Comparison of ENCODE assay signal across 8 cellular contexts in genomic region chr17:27473748-27474609, GRCh38. TPM values are rescaled to one million over a fixed set of nuclear protein-coding genes. Genes with fewer than 3 reads are reported as not detected.
A peak's percentile ranks its signal among the peaks of the same experiment; 100 is the strongest.
DNase-seq lines count a peak whose midpoint lies in the region; ATAC-seq and TF ChIP-seq lines count a peak whose summit lies in the region.

No MANE protein-coding gene starts in this region.

- intact Hi-C loops in adrenal gland (cut with DNase I), result no loop called here

- H3K9me3 ChIP-seq in adrenal gland (replicated peaks in 1 of 3), result no peaks in the 10 kb centered on the region
- H3K9me3 ChIP-seq in neutrophil, result no peaks in the 10 kb centered on the region

- DNase-seq in T-cell (peak in 33 of 34 experiments; percentile 22 to 67 (median 45)), adrenal gland (peak in 5 of 7 donors; percentile 58 to 75 (median 63)), coronary artery (ENCODE audit: low spot score) (no peak), progenitor cell of endocrine pancreas (ENCODE audit: low spot score, unreplicated experiment) (no peak), GM19240 (ENCODE audit: insufficient read length, low spot score) (no peak)

- ATAC-seq in GM18511 (IDR thresholded peaks at IDR 0.05; ENCODE audit: unreplicated experiment), result peak; percentile 33
- ATAC-seq in HG02973 (IDR thresholded peaks at IDR 0.05; ENCODE audit: unreplicated experiment), result peak; percentile 31
- peak; percentile 51 to 83 (median 52) for ATAC-seq in T-cell (replicated peaks in 1 of 4)

- H3K36me3 ChIP-seq in adrenal gland (replicated peaks in 1 of 2) (no peaks in the 10 kb centered on the region), neutrophil (no peaks in the 10 kb centered on the region)

- no peaks in the 10 kb centered on the region for H3K27me3 ChIP-seq in adrenal gland
- no peaks in the 10 kb centered on the region for H3K27me3 ChIP-seq in neutrophil

- POLR2A ChIA-PET in T-cell (lab: Charles Lee), result interaction anchor here (0.5 to 0.8 kb wide), 3 partner anchors 21 to 126 kb away, joined by 4 read pairs; no protein-coding TSS in a partner anchor

- H3K4me1 Mint-ChIP-seq in T-cell (peaks cover 65 to 76% (median 74%) of the 10 kb centered on the region in 3 donors), progenitor cell of endocrine pancreas (ENCODE audit: low read depth) (no peaks in the 10 kb centered on the region)

- H3K27ac ChIP-seq in adrenal gland, result peak overlapping the region in 3 of 5 donors; percentile 16 to 38 (median 37)
- peak overlapping the region; percentile 67 for H3K27ac ChIP-seq in neutrophil
- H3K27ac ChIP-seq in coronary artery, result peak overlapping the region in 1 of 2 donors; percentile 10

- TF ChIP-seq CTCF in adrenal gland (IDR thresholded peaks at IDR 0.05) (no peak), neutrophil (IDR thresholded peaks at IDR 0.05) (no peak), coronary artery (IDR thresholded peaks at IDR 0.05) (no peak), progenitor cell of endocrine pancreas (IDR thresholded peaks at IDR 0.05; ENCODE audit: unreplicated experiment) (no peak)

- H3K27me3 Mint-ChIP-seq in T-cell (peaks cover 0 to under 1% of the 10 kb centered on the region in 2 donors), progenitor cell of endocrine pancreas (no peaks in the 10 kb centered on the region)

- TF ChIP-seq POLR2A in adrenal gland (IDR thresholded peaks at IDR 0.05), result no peak

- peak overlapping the region; percentile 88 to 94 for H3K27ac Mint-ChIP-seq in T-cell
- no peak overlapping the region for H3K27ac Mint-ChIP-seq in progenitor cell of endocrine pancreas

- H3K4me3 ChIP-seq in adrenal gland (no peak overlapping the region), neutrophil (ENCODE audit: low read depth in 1 of 2, low read length in 1 of 2) (peak overlapping the region; percentile 34 to 47), coronary artery (no peak overlapping the region)

- H3K36me3 Mint-ChIP-seq in T-cell (no peaks in the 10 kb centered on the region), progenitor cell of endocrine pancreas (ENCODE audit: insufficient read depth) (no peaks in the 10 kb centered on the region)

- CTCF ChIA-PET in T-cell (lab: Charles Lee), result interaction anchor here (0.6 to 2.1 kb wide), 8 partner anchors 18 to 180 kb away, joined by 3 to 7 read pairs (median 4); partner anchors contain the start of gene KSR1 (in 2 of the 2)

- WGBS in adrenal gland, 4 donors, result 39 to 49% (median 42%) methylated on average over 8 of the region's 8 CpGs

- H3K4me3 Mint-ChIP-seq in T-cell (peak overlapping the region; percentile 49 to 64 (median 64)), progenitor cell of endocrine pancreas (ENCODE audit: low read depth) (no peak overlapping the region)

- H3K4me1 ChIP-seq in adrenal gland (replicated peaks in 1 of 2) (peaks cover 17 to 48% of the 10 kb centered on the region in 2 donors), neutrophil (ENCODE audit: control insufficient read depth in 1 of 2, insufficient read depth in 1 of 2, low read depth in 1 of 2, low read length in 1 of 2) (peaks cover 13% of the 10 kb centered on the region in 2 experiments)

- H3K9me3 Mint-ChIP-seq in T-cell, result no peaks in the 10 kb centered on the region
- H3K9me3 Mint-ChIP-seq in progenitor cell of endocrine pancreas (ENCODE audit: low read depth), result no peaks in the 10 kb centered on the region

RNA-seq across cellular contexts. Expression of gene KSR1, which starts 17.7 kb away (rescaled TPM):
- total RNA-seq in T-cell (10 to 100 TPM; 26.8 to 35.8 (median 27.6) TPM), adrenal gland (10 to 100 TPM; 16.0 to 50.4 (median 38.5) TPM), progenitor cell of endocrine pancreas (66.2 and 70.1 TPM in 2 replicates)
- polyA plus RNA-seq in adrenal gland, result 10 to 100 TPM; 38.0 to 45.0 (median 39.1) TPM

Comparison
In these comparisons a context has a peak if more than half of its experiments do, and no peak if none do; other contexts are left out.
1. DNase-seq: peak in T-cell (33 of 34) and adrenal gland (5 of 7); none in coronary artery (single experiment), progenitor cell of endocrine pancreas (single experiment) and GM19240 (single experiment).
2. H3K4me3 ChIP-seq: peak in neutrophil (2 of 2); none in adrenal gland (0 of 4) and coronary artery (single experiment).
3. Peak in every context shown above with its lines, with median percentiles within 50 percentile points of each other: ATAC-seq.